In genomic region chr20:51610761-51611624, GRCh38 we compare ENCODE assay signal across 1 cellular context.
TF ChIP-seq lines count a peak whose summit lies in the region.

No MANE protein-coding gene starts in this region.

TF ChIP-seq in HEK293, 187 proteins besides CTCF, POLR2A, EP300 and RAD21 (continued from another document):
- TF ChIP-seq REST (tag by site-specific recombination; IDR thresholded peaks at IDR 0.05): peak; percentile 79
- TF ChIP-seq ZNF37A (tag by site-specific recombination; IDR thresholded peaks at IDR 0.05): no peak
